10 cellular contexts compared by ENCODE assay signal in the genomic region with DNA sequence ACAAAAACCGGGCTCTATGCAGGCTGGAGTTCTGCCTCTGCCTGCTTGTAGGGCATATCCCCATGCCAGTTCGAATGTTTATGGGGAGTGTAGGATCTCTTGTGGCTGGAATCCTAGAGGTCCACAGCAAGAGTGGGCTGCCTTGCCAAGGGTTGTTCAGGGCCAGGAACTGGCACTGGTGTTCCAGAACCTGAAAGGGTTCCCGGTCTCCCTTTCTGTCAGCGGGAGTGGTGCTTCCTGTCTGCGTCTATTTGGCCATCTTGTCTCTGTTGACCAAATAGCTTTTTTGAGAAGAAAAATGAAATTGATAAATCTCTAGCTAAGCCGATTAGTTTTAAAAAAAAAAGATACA. TPM values are rescaled to one million over a fixed set of nuclear protein-coding genes. Genes with fewer than 3 reads are reported as not detected.
DNase-seq lines count a peak whose midpoint lies in the region; ATAC-seq, FAIRE-seq and TF ChIP-seq lines count a peak whose summit lies in the region.
"Had no signal": no experiment of that assay in that cellular context is flagged by ENCODE, and none has a peak within 500 bp of the region (broad histone marks: within the 10 kb centered on the region; RNA-seq: fewer than 3 reads in every experiment).

No MANE protein-coding gene starts in this region.

- H3K9me3 ChIP-seq in BLaER1 treated with 17β-estradiol and CSF1 and Interleukin-3, amounts not matched to agents 10 nM and 100 nM (replicated peaks in 1 of 11): peaks cover 0 to 12% (median 5%) of the 10 kb centered on the region in 11 experiments; a peak in 7 of 22 replicates
- no peaks in the 10 kb centered on the region for H3K9me3 ChIP-seq in NT2/D1 (ENCODE audit: insufficient read depth, low read length)
- no peaks in the 10 kb centered on the region for H3K9me3 ChIP-seq in endothelial cell of umbilical vein (replicated peaks; ENCODE audit: control insufficient read depth, insufficient read depth, low read length)
- H3K9me3 ChIP-seq in neural cell (ENCODE audit: low read length): peaks cover 5% of the 10 kb centered on the region

- no peaks in the 10 kb centered on the region for H3F3A ChIP-seq in neural cell (ENCODE audit: insufficient read depth, low read length, poor library complexity, severe bottlenecking)

- no peaks in the 10 kb centered on the region for H3K9me2 ChIP-seq in neural cell (ENCODE audit: insufficient read depth, low read length)

- H3K4me1 ChIP-seq in BLaER1 treated with 17β-estradiol and CSF1 and Interleukin-3, amounts not matched to agents 10 nM and 100 nM: peaks cover 0 to 21% (median 9%) of the 10 kb centered on the region in 10 experiments; a peak in 16 of 20 replicates
- H3K4me1 ChIP-seq in NT2/D1 (ENCODE audit: insufficient read depth, insufficient read length): no peaks in the 10 kb centered on the region
- H3K4me1 ChIP-seq in endothelial cell of umbilical vein (ENCODE audit: control insufficient read depth, extremely low read depth, insufficient read depth, low read length): peaks cover 5% of the 10 kb centered on the region

- dilution Hi-C loops in endothelial cell of umbilical vein (cut with MboI; ENCODE audit: extremely low pct_ligation_motif_present, low sequenced_read_pairs): no loop called here

- no peak for TF ChIP-seq RAD21 in neural cell (conservative IDR thresholded peaks at IDR 0.05)

- no peak for ATAC-seq in GM21786 (IDR thresholded peaks at IDR 0.05; ENCODE audit: unreplicated experiment)

- peak overlapping the region in 7 of 10 experiments; percentile 59 to 72 (median 65); a peak in 11 of 20 replicates for H3K4me3 ChIP-seq in BLaER1 treated with 17β-estradiol and CSF1 and Interleukin-3, amounts not matched to agents 10 nM and 100 nM
- H3K4me3 ChIP-seq in NT2/D1 (ENCODE audit: insufficient read length, low read depth): peak overlapping the region; percentile 75
- peak overlapping the region in 2 of 3 experiments; percentile 44 to 67 for H3K4me3 ChIP-seq in endothelial cell of umbilical vein (replicated peaks in 1 of 3; ENCODE audit: insufficient read depth in 1 of 3, low read depth in 1 of 3, low read length in 3 of 3)
- peak overlapping the region; percentile 72 for H3K4me3 ChIP-seq in neural cell (ENCODE audit: low read length)

- no peak for TF ChIP-seq POLR2A in endothelial cell of umbilical vein (IDR thresholded peaks at IDR 0.05; ENCODE audit: low read depth, low read length)

- TF ChIP-seq EP300 in neural cell (conservative IDR thresholded peaks at IDR 0.05; ENCODE audit: poor library complexity, severe bottlenecking): no peak

- BruUV-seq in endothelial cell of umbilical vein (replicated peaks; lab: Mats Ljungman, UMichigan): no TSS peak

- peak overlapping the region; percentile 87 to 97 (median 92) for H3K4me2 ChIP-seq in BLaER1 treated with 17β-estradiol and CSF1 and Interleukin-3, amounts not matched to agents 10 nM and 100 nM
- peak overlapping the region; percentile 91 for H3K4me2 ChIP-seq in endothelial cell of umbilical vein (ENCODE audit: insufficient read depth, low read length)
- no peak overlapping the region for H3K4me2 ChIP-seq in neural cell (ENCODE audit: low read length)

- intact Hi-C loops in endothelial cell of umbilical vein (cut with micrococcal nuclease) (loop anchor here (10.0 kb wide), 1 partner anchor 181 kb away; no protein-coding TSS in a partner anchor), posterior cingulate gyrus (cut with DNase I) (loop anchor here (5.0 kb wide), 1 partner anchor 348 kb away; no protein-coding TSS in a partner anchor)

- FAIRE-seq in endothelial cell of umbilical vein (lab: Jason Lieb, UNC): no peak

- no peak for DNase-seq in NT2/D1 (ENCODE audit: low read depth, low spot score)
- no peak for DNase-seq in endothelial cell of umbilical vein (ENCODE audit: low read depth, low spot score)
- DNase-seq in NCI-H2196 treated with DMSO at 0.1 percent for 48 hours (lab: John Stamatoyannopoulos, UW; ENCODE audit: unreplicated experiment): no peak
- no peak for DNase-seq in occipital lobe (lab: John Stamatoyannopoulos, UW)
- DNase-seq in posterior cingulate gyrus: no peak

- TF ChIP-seq CTCF in endothelial cell of umbilical vein (IDR thresholded peaks at IDR 0.05; ENCODE audit: extremely low read depth in 1 of 2, insufficient read depth in 1 of 2, low read depth in 1 of 2, low read length in 2 of 2) (no peak), neural cell (IDR thresholded peaks at IDR 0.05; ENCODE audit: poor library complexity, severe bottlenecking) (no peak)

- peak overlapping the region; percentile 99 for H2AFZ ChIP-seq in endothelial cell of umbilical vein (ENCODE audit: low read depth, low read length)
- no peak overlapping the region for H2AFZ ChIP-seq in neural cell (ENCODE audit: low read depth, low read length)

- H3K79me2 ChIP-seq in endothelial cell of umbilical vein (ENCODE audit: control insufficient read depth, insufficient read depth, low read length): no peaks in the 10 kb centered on the region
- H3K79me2 ChIP-seq in neural cell (replicated peaks; ENCODE audit: insufficient read depth, low read length): no peaks in the 10 kb centered on the region

- H3K27ac ChIP-seq in BLaER1 treated with 17β-estradiol and CSF1 and Interleukin-3, amounts not matched to agents 10 nM and 100 nM: peak overlapping the region in 2 of 11 experiments; percentile 71 to 72; a peak in 3 of 22 replicates
- H3K27ac ChIP-seq in endothelial cell of umbilical vein (ENCODE audit: insufficient read depth, low read depth, low read length) (no peak overlapping the region), neural cell (ENCODE audit: low read length) (no peak overlapping the region)

- CTCF ChIA-PET in endothelial cell of umbilical vein (lab: Charles Lee): interaction anchor here (0.8 to 4.0 kb wide), 11 partner anchors 10 to 596 kb away, joined by 3 to 49 read pairs (median 6); partner anchors contain the start of genes GABARAPL1 and OLR1

- no peaks in the 10 kb centered on the region for H4K20me1 ChIP-seq in BLaER1 treated with 17β-estradiol and CSF1 and Interleukin-3, amounts not matched to agents 10 nM and 100 nM
- no peaks in the 10 kb centered on the region for H4K20me1 ChIP-seq in endothelial cell of umbilical vein (replicated peaks; ENCODE audit: control insufficient read depth, extremely low read depth, insufficient read depth, low read length)
- no peaks in the 10 kb centered on the region for H4K20me1 ChIP-seq in neural cell (ENCODE audit: insufficient read depth)

- H3K9me1 ChIP-seq in endothelial cell of umbilical vein (replicated peaks; ENCODE audit: control insufficient read depth, extremely low read depth, insufficient read depth, low read length): no peaks in the 10 kb centered on the region

- no peaks in the 10 kb centered on the region; a peak in 1 of 22 replicates for H3K36me3 ChIP-seq in BLaER1 treated with 17β-estradiol and CSF1 and Interleukin-3, amounts not matched to agents 10 nM and 100 nM
- H3K36me3 ChIP-seq in NT2/D1 (ENCODE audit: insufficient read depth, insufficient read length, low read length) (no peaks in the 10 kb centered on the region), endothelial cell of umbilical vein (ENCODE audit: control insufficient read depth in 2 of 2, extremely low read depth in 1 of 2, insufficient read depth in 2 of 2, low read length in 2 of 2) (no peaks in the 10 kb centered on the region), neural cell (ENCODE audit: insufficient read depth, low read length) (no peaks in the 10 kb centered on the region)

- H3K9ac ChIP-seq in BLaER1 treated with 17β-estradiol and CSF1 and Interleukin-3, amounts not matched to agents 10 nM and 100 nM: peak overlapping the region in 2 of 11 experiments; percentile 80; a peak in 3 of 22 replicates
- H3K9ac ChIP-seq in NT2/D1 (ENCODE audit: insufficient read length, low read depth) (peak overlapping the region; percentile 94), endothelial cell of umbilical vein (replicated peaks; ENCODE audit: extremely low read depth, insufficient read depth, low read length) (no peak overlapping the region), neural cell (ENCODE audit: low read length) (no peak overlapping the region)

- peaks cover 0 to 12% (median 8%) of the 10 kb centered on the region in 11 experiments; a peak in 12 of 22 replicates for H3K27me3 ChIP-seq in BLaER1 treated with 17β-estradiol and CSF1 and Interleukin-3, amounts not matched to agents 10 nM and 100 nM
- H3K27me3 ChIP-seq in NT2/D1 (ENCODE audit: insufficient read depth, insufficient read length) (no peaks in the 10 kb centered on the region), endothelial cell of umbilical vein (ENCODE audit: control insufficient read depth in 2 of 2, insufficient read depth in 2 of 2, low read length in 2 of 2) (peaks cover 0 to 2% of the 10 kb centered on the region in 2 experiments), neural cell (ENCODE audit: insufficient read depth, low read depth, low read length) (no peaks in the 10 kb centered on the region)

- POLR2A ChIA-PET in endothelial cell of umbilical vein (lab: Charles Lee): no interaction called here

RNA-seq across cellular contexts. Expression of gene OLR1, which starts 17.8 kb away (rescaled TPM):
- total RNA-seq in endothelial cell of umbilical vein (not detected in 2 replicates), occipital lobe (7.3 TPM)
- polyA plus RNA-seq in endothelial cell of umbilical vein (not detected in 2 replicates), neural cell (not detected in 2 replicates)
- not detected in 2 replicates for polyA plus RNA-seq in endothelial cell of umbilical vein (2011; cell fraction: cytosol; rRNA removed)
- not detected in 2 replicates for polyA plus RNA-seq in endothelial cell of umbilical vein (2011; cell fraction: nucleus; rRNA removed)
- not detected in 2 replicates for polyA plus RNA-seq in endothelial cell of umbilical vein (2012)
- polyA minus RNA-seq in endothelial cell of umbilical vein (not detected in 2 replicates), neural cell (not detected in 2 replicates)
- 32.6 TPM for polyA minus RNA-seq in endothelial cell of umbilical vein (2011; cell fraction: cytosol; rRNA and poly(A)+ RNA removed)
- 0.24 TPM in 1 of 2 replicates, not detected in the other for polyA minus RNA-seq in endothelial cell of umbilical vein (2011; cell fraction: nucleus; rRNA and poly(A)+ RNA removed)
- total RNA-seq: T-helper 2 cell treated with Interferon-gamma antibody and Interleukin-4, amounts not matched to agents 100 ng/mL and 5 ng/mL, for 36 hours had no signal

RNA-seq across cellular contexts. Expression of gene CLEC7A, which starts 24.1 kb away (rescaled TPM):
- total RNA-seq in endothelial cell of umbilical vein (not detected in 2 replicates), occipital lobe (4.5 TPM)
- polyA plus RNA-seq in endothelial cell of umbilical vein (not detected in 2 replicates), neural cell (not detected in 2 replicates)
- not detected in 2 replicates for polyA plus RNA-seq in endothelial cell of umbilical vein (2011; cell fraction: cytosol; rRNA removed)
- 0.11 TPM in 1 of 2 replicates, not detected in the other for polyA plus RNA-seq in endothelial cell of umbilical vein (2011; cell fraction: nucleus; rRNA removed)
- polyA plus RNA-seq in endothelial cell of umbilical vein (2012): not detected in 2 replicates
- polyA minus RNA-seq in endothelial cell of umbilical vein (not detected in 2 replicates), neural cell (not detected in 2 replicates)
- polyA minus RNA-seq in endothelial cell of umbilical vein (2011; cell fraction: cytosol; rRNA and poly(A)+ RNA removed): not detected
- polyA minus RNA-seq in endothelial cell of umbilical vein (2011; cell fraction: nucleus; rRNA and poly(A)+ RNA removed): not detected in 2 replicates
- total RNA-seq: T-helper 2 cell treated with Interferon-gamma antibody and Interleukin-4, amounts not matched to agents 100 ng/mL and 5 ng/mL, for 36 hours had no signal

RNA-seq across cellular contexts. Expression of gene TMEM52B, which starts 24.7 kb away (rescaled TPM):
- total RNA-seq in endothelial cell of umbilical vein: 0.24 TPM in 1 of 2 replicates, not detected in the other
- polyA plus RNA-seq in endothelial cell of umbilical vein: not detected in 2 replicates
- not detected in 2 replicates for polyA plus RNA-seq in endothelial cell of umbilical vein (2011; cell fraction: cytosol; rRNA removed)
- not detected in 2 replicates for polyA plus RNA-seq in endothelial cell of umbilical vein (2011; cell fraction: nucleus; rRNA removed)
- polyA plus RNA-seq in endothelial cell of umbilical vein (2012): not detected in 2 replicates
- not detected in 2 replicates for polyA minus RNA-seq in endothelial cell of umbilical vein
- 3.5 TPM for polyA minus RNA-seq in endothelial cell of umbilical vein (2011; cell fraction: cytosol; rRNA and poly(A)+ RNA removed)
- not detected in 2 replicates for polyA minus RNA-seq in endothelial cell of umbilical vein (2011; cell fraction: nucleus; rRNA and poly(A)+ RNA removed)
- not detected in 2 replicates for polyA plus RNA-seq in neural cell
- not detected in 2 replicates for polyA minus RNA-seq in neural cell
- 0.62 TPM for total RNA-seq in occipital lobe
- total RNA-seq: glomerular endothelial cell; T-helper 2 cell treated with Interferon-gamma antibody and Interleukin-4, amounts not matched to agents 100 ng/mL and 5 ng/mL, for 36 hours had no signal

RNA-seq across cellular contexts. Expression of gene CLEC1A, which starts 55.3 kb away (rescaled TPM):
- total RNA-seq in endothelial cell of umbilical vein (22.5 and 24.2 TPM in 2 replicates), occipital lobe (0.62 TPM)
- polyA plus RNA-seq in endothelial cell of umbilical vein (21.2 and 22.0 TPM in 2 replicates), neural cell (not detected in 2 replicates)
- 22.3 and 24.0 TPM in 2 replicates for polyA plus RNA-seq in endothelial cell of umbilical vein (2011; cell fraction: cytosol; rRNA removed)
- polyA plus RNA-seq in endothelial cell of umbilical vein (2011; cell fraction: nucleus; rRNA removed): 28.7 and 29.5 TPM in 2 replicates
- polyA plus RNA-seq in endothelial cell of umbilical vein (2012): 8.1 and 8.5 TPM in 2 replicates
- polyA minus RNA-seq in endothelial cell of umbilical vein (18.0 and 23.3 TPM in 2 replicates), neural cell (not detected in 2 replicates)
- not detected for polyA minus RNA-seq in endothelial cell of umbilical vein (2011; cell fraction: cytosol; rRNA and poly(A)+ RNA removed)
- polyA minus RNA-seq in endothelial cell of umbilical vein (2011; cell fraction: nucleus; rRNA and poly(A)+ RNA removed): 20.1 and 20.2 TPM in 2 replicates
- total RNA-seq: T-helper 2 cell treated with Interferon-gamma antibody and Interleukin-4, amounts not matched to agents 100 ng/mL and 5 ng/mL, for 36 hours had no signal

RNA-seq across cellular contexts. Expression of gene GABARAPL1, which starts 58.6 kb away (rescaled TPM):
- total RNA-seq in endothelial cell of umbilical vein (59.4 and 69.0 TPM in 2 replicates), occipital lobe (60.7 TPM)
- polyA plus RNA-seq in endothelial cell of umbilical vein (64.8 and 65.6 TPM in 2 replicates), neural cell (213 and 253 TPM in 2 replicates)
- polyA plus RNA-seq in endothelial cell of umbilical vein (2011; cell fraction: cytosol; rRNA removed): 69.9 and 77.9 TPM in 2 replicates
- 141 and 165 TPM in 2 replicates for polyA plus RNA-seq in endothelial cell of umbilical vein (2011; cell fraction: nucleus; rRNA removed)
- polyA plus RNA-seq in endothelial cell of umbilical vein (2012): 90.8 and 126 TPM in 2 replicates
- polyA minus RNA-seq in endothelial cell of umbilical vein (92.8 and 123 TPM in 2 replicates), neural cell (95.7 and 113 TPM in 2 replicates)
- 31.0 TPM for polyA minus RNA-seq in endothelial cell of umbilical vein (2011; cell fraction: cytosol; rRNA and poly(A)+ RNA removed)
- polyA minus RNA-seq in endothelial cell of umbilical vein (2011; cell fraction: nucleus; rRNA and poly(A)+ RNA removed): 101 and 121 TPM in 2 replicates
